Comparison of ENCODE assay signal across 20 cellular contexts in genomic region chr9:74285075-74285474, GRCh38.
DNase-seq lines count a peak whose midpoint lies in the region; TF ChIP-seq lines count a peak whose summit lies in the region.
"Had no signal": no experiment of that assay in that cellular context is flagged by ENCODE, and none has a peak within 500 bp of the region (broad histone marks: within the 10 kb centered on the region; RNA-seq: fewer than 3 reads in every experiment).

No MANE protein-coding gene starts in this region.

- intact Hi-C loops in ascending aorta (cut with DNase I) = no loop called here

- H3K27me3 ChIP-seq in ascending aorta = no peaks in the 10 kb centered on the region
- H3K27me3 ChIP-seq: body of pancreas, esophagus squamous epithelium, heart right ventricle, ovary, stomach, tibial nerve had no signal

- H3K27ac ChIP-seq in ascending aorta = no peak overlapping the region
- H3K27ac ChIP-seq: body of pancreas, coronary artery, esophagus squamous epithelium, heart right ventricle, ovary, stomach, tibial nerve had no signal

- no peaks in the 10 kb centered on the region for H3K4me1 ChIP-seq in ascending aorta
- H3K4me1 ChIP-seq: body of pancreas, heart right ventricle had no signal

- no peak for TF ChIP-seq CTCF in astrocyte of the cerebellum (IDR thresholded peaks at IDR 0.05; ENCODE audit: low read depth, low read length, missing control alignments)
- no peak for TF ChIP-seq CTCF in ascending aorta (IDR thresholded peaks at IDR 0.05)

- H3K4me3 ChIP-seq in astrocyte of the cerebellum (ENCODE audit: low read depth, low read length) = no peak overlapping the region
- no peak overlapping the region for H3K4me3 ChIP-seq in ascending aorta
- H3K4me3 ChIP-seq: body of pancreas, coronary artery, esophagus squamous epithelium, heart right ventricle, ovary, stomach, tibial nerve had no signal

- peak; percentile 79 for DNase-seq in H4 (ENCODE audit: low spot score)
- peak; percentile 15 for DNase-seq in NCI-H526 treated with DMSO at 0.1 percent for 48 hours (lab: John Stamatoyannopoulos, UW)
- peak; percentile 2 for DNase-seq in astrocyte of the cerebellum (ENCODE audit: low read depth)
- DNase-seq in left kidney (ENCODE audit: low read depth, low spot score) = peak; percentile 7
- DNase-seq in central memory CD4-positive, alpha-beta T cell = no peak
- DNase-seq in ascending aorta (ENCODE audit: low spot score in 2 of 2) = no peak
- no peak for DNase-seq in NCI-H345 (lab: John Stamatoyannopoulos, UW)
- DNase-seq: activated CD4-positive, alpha-beta T cell treated with anti-CD3 and anti-CD28 coated beads, Interleukin-2, amount 10 ng/mL, durations not matched to agents 24 days and 14 days; body of pancreas; CD8-positive, alpha-beta T cell; esophagus squamous epithelium; heart right ventricle; Karpas-422; left ventricle myocardium superior; NCI-H510A; ovary; right cardiac atrium; stomach had no signal

- no peaks in the 10 kb centered on the region for H3K9me3 ChIP-seq in ascending aorta
- H3K9me3 ChIP-seq: body of pancreas, esophagus squamous epithelium, heart right ventricle, ovary, stomach, tibial nerve had no signal

- in situ Hi-C loops in astrocyte of the cerebellum (cut with HindIII; ENCODE audit: low sequenced_read_pairs) = no loop called here

- no peaks in the 10 kb centered on the region for H3K36me3 ChIP-seq in ascending aorta
- H3K36me3 ChIP-seq: esophagus squamous epithelium, heart right ventricle, ovary, stomach, tibial nerve had no signal

Comparison
In these comparisons a context has a peak if more than half of its experiments do, and no peak if none do; other contexts are left out.
1. DNase-seq: peak in H4 (single experiment), NCI-H526 treated with DMSO at 0.1 percent for 48 hours (single experiment), astrocyte of the cerebellum (single experiment) and left kidney (single experiment); none in central memory CD4-positive, alpha-beta T cell (single experiment), ascending aorta (0 of 2) and NCI-H345 (single experiment).